8 cellular contexts compared by ENCODE assay signal in the genomic region with DNA sequence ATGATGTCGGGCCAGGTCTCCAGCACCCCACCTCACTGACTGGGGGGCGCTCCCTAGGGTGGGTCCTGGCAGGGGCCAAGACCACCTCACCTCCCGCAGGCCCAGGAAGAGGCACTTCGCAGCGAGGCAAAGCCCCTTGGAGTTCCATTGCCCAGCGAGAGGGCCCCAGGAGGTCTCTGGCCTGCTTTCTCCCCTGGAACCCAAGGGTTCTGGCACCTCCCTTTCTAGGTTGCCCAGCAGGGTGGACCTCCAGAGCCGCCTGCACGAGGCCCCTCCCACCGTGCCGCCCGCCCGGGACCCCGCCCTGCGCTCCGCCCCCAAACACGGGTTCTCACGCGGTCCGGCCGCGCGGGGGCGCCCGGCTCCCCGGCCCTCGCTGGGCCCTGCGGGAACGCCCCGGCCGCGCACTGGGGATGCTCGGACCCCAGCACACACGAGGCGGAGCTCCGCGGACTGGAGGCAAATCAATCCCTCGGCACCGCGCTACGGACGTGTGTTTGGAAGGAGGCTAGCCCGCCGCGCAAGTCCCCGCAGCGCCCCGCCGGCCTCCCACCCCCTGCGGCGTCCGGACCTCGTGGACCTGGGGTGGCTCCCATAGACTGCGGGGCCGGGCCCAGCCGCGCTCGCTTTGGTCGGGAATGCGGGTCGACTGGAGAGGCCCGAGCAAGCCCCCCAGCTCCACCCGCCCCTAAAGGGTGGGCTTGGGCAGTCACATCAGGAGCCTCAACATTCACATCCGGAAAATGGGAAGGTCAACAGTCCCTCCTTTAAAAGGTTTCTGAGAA.
DNase-seq lines count a peak whose midpoint lies in the region; ATAC-seq and TF ChIP-seq lines count a peak whose summit lies in the region.

No MANE protein-coding gene starts in this region.

- H3K79me2 ChIP-seq in trophoblast cell (ENCODE audit: control insufficient read depth, insufficient read depth, low read length, poor library complexity): peaks cover 3% of the 10 kb centered on the region

- peak overlapping the region; percentile 52 for H2AFZ ChIP-seq in trophoblast cell (ENCODE audit: insufficient read depth, low read length, poor library complexity)

- H2BK120ac ChIP-seq in trophoblast cell (ENCODE audit: insufficient read depth, low read length, poor library complexity): peak overlapping the region; percentile 92

- DNase-seq in NCI-H2196 (lab: John Stamatoyannopoulos, UW; ENCODE audit: unreplicated experiment) (peak; percentile 62), NCI-H2196 treated with DMSO at 0.1 percent for 48 hours (lab: John Stamatoyannopoulos, UW; ENCODE audit: unreplicated experiment) (no peak), NCI-H82 treated with DMSO at 0.1 percent for 48 hours (lab: John Stamatoyannopoulos, UW; ENCODE audit: unreplicated experiment) (peak; percentile 17), activated gamma-delta T cell (lab: John Stamatoyannopoulos, UW) (peak; percentile 47), glutamatergic neuron (peak; percentile 83), trophoblast cell (peak; percentile 17 to 49)

- peak overlapping the region; percentile 90 for H3K14ac ChIP-seq in trophoblast cell (ENCODE audit: low read length)

- H2BK12ac ChIP-seq in trophoblast cell (ENCODE audit: low read length): peak overlapping the region; percentile 91

- no peaks in the 10 kb centered on the region for H3K36me3 Mint-ChIP-seq in glutamatergic neuron (ENCODE audit: unreplicated experiment)

- peak overlapping the region; percentile 84 for H3K4ac ChIP-seq in trophoblast cell (ENCODE audit: low read depth, low read length)

- H3K36me3 ChIP-seq in trophoblast cell (ENCODE audit: control insufficient read depth in 1 of 2, insufficient read depth in 2 of 2, low read length in 2 of 2): no peaks in the 10 kb centered on the region

- H3K23ac ChIP-seq in trophoblast cell (ENCODE audit: low read length): no peak overlapping the region

- peak overlapping the region; percentile 89 for H3K18ac ChIP-seq in trophoblast cell (ENCODE audit: low read length)

- H3K27ac ChIP-seq in trophoblast cell (ENCODE audit: low read depth, low read length): peak overlapping the region; percentile 94

- peak overlapping the region; percentile 94 for H4K8ac ChIP-seq in trophoblast cell (ENCODE audit: low read depth, low read length)

- H3K4me3 Mint-ChIP-seq in glutamatergic neuron (ENCODE audit: unreplicated experiment): no peak overlapping the region

- peaks cover 26 to 32% of the 10 kb centered on the region in 2 experiments for H3K4me1 ChIP-seq in trophoblast cell (ENCODE audit: control insufficient read depth in 1 of 2, insufficient read depth in 2 of 2, low read length in 2 of 2)

- H3K27me3 ChIP-seq in trophoblast cell (ENCODE audit: insufficient read depth, low read length): no peaks in the 10 kb centered on the region

- peaks cover 6% of the 10 kb centered on the region for H3K27me3 Mint-ChIP-seq in glutamatergic neuron (ENCODE audit: unreplicated experiment)

- H4K91ac ChIP-seq in trophoblast cell (ENCODE audit: low read depth, low read length): peak overlapping the region; percentile 98

- peak overlapping the region; percentile 92 for H2BK5ac ChIP-seq in trophoblast cell (ENCODE audit: low read depth, low read length, poor library complexity)

- peaks cover 18% of the 10 kb centered on the region for H3K4me1 Mint-ChIP-seq in glutamatergic neuron (ENCODE audit: low read depth, unreplicated experiment)

- no peak overlapping the region for H3K27ac Mint-ChIP-seq in glutamatergic neuron (ENCODE audit: unreplicated experiment)

- TF ChIP-seq CTCF in glutamatergic neuron (IDR thresholded peaks at IDR 0.05; ENCODE audit: partially characterized antibody, unreplicated experiment): peak; percentile 69

- H3K9me3 Mint-ChIP-seq in glutamatergic neuron (ENCODE audit: unreplicated experiment): peaks cover 6% of the 10 kb centered on the region

- H2AK5ac ChIP-seq in trophoblast cell (ENCODE audit: low read length): peak overlapping the region; percentile 91

- no peaks in the 10 kb centered on the region for H3K9me3 ChIP-seq in trophoblast cell (ENCODE audit: insufficient read depth, low read depth, low read length)

- no peak for ATAC-seq in GM19455 (IDR thresholded peaks at IDR 0.05; ENCODE audit: unreplicated experiment)
- no peak for ATAC-seq in HG02642 (IDR thresholded peaks at IDR 0.05; ENCODE audit: poor library complexity, unreplicated experiment)

- H3K79me1 ChIP-seq in trophoblast cell (ENCODE audit: low read length): peaks cover 27% of the 10 kb centered on the region

- peak overlapping the region; percentile 47 for H3K4me2 ChIP-seq in trophoblast cell (ENCODE audit: low read length)

- H3K9ac ChIP-seq in trophoblast cell (ENCODE audit: low read length): no peak overlapping the region

- H4K12ac ChIP-seq in trophoblast cell (ENCODE audit: low read depth, low read length): peak overlapping the region; percentile 75

- H3K4me3 ChIP-seq in trophoblast cell (ENCODE audit: low read depth, low read length): no peak overlapping the region

- WGBS in trophoblast cell (ENCODE audit: extremely low coverage, insufficient coverage, insufficient read length): no CpG with 5 or more reads among the region's 63 CpGs
